ENCODE assay signal across 10 cellular contexts in genomic region chr6:21808045-21808470, GRCh38.
DNase-seq lines count a peak whose midpoint lies in the region; ATAC-seq and TF ChIP-seq lines count a peak whose summit lies in the region.
"Had no signal": no experiment of that assay in that cellular context is flagged by ENCODE, and none has a peak within 500 bp of the region (broad histone marks: within the 10 kb centered on the region; RNA-seq: fewer than 3 reads in every experiment).

No MANE protein-coding gene starts in this region.

- TF ChIP-seq CTCF in endodermal cell (conservative IDR thresholded peaks at IDR 0.05) (no peak), mesothelial cell of epicardium (IDR thresholded peaks at IDR 0.05; ENCODE audit: unreplicated experiment) (no peak)

- H3K4me1 Mint-ChIP-seq in endodermal cell: peaks cover 15% of the 10 kb centered on the region
- peaks cover 31% of the 10 kb centered on the region for H3K4me1 Mint-ChIP-seq in mesothelial cell of epicardium
- H3K4me1 Mint-ChIP-seq: activated naive CD8-positive, alpha-beta T cell treated with anti-CD3 and anti-CD28 coated beads, Interleukin-2, amount 10 ng/mL, durations not matched to agents 7 days and 5 days; CD4-positive, CD25-positive, alpha-beta regulatory T cell had no signal

- H3K36me3 Mint-ChIP-seq in endodermal cell (ENCODE audit: low read depth) (peaks cover 39% of the 10 kb centered on the region), mesothelial cell of epicardium (peaks cover 18% of the 10 kb centered on the region)
- H3K36me3 Mint-ChIP-seq: activated naive CD8-positive, alpha-beta T cell treated with anti-CD3 and anti-CD28 coated beads, Interleukin-2, amount 10 ng/mL, durations not matched to agents 7 days and 5 days; CD4-positive, CD25-positive, alpha-beta regulatory T cell had no signal

- no peak overlapping the region for H3K27ac ChIP-seq in endodermal cell (ENCODE audit: low read depth, low read length)

- H3K4me3 Mint-ChIP-seq in endodermal cell: no peak overlapping the region
- no peak overlapping the region for H3K4me3 Mint-ChIP-seq in mesothelial cell of epicardium
- H3K4me3 Mint-ChIP-seq: activated naive CD8-positive, alpha-beta T cell treated with anti-CD3 and anti-CD28 coated beads, Interleukin-2, amount 10 ng/mL, durations not matched to agents 7 days and 5 days; CD4-positive, CD25-positive, alpha-beta regulatory T cell had no signal

- H3K36me3 ChIP-seq in endodermal cell (ENCODE audit: control insufficient read depth, insufficient read depth, low read length): peaks cover 82% of the 10 kb centered on the region

- H3K27me3 Mint-ChIP-seq in endodermal cell (ENCODE audit: insufficient read depth) (no peaks in the 10 kb centered on the region), mesothelial cell of epicardium (ENCODE audit: low read depth) (no peaks in the 10 kb centered on the region)
- H3K27me3 Mint-ChIP-seq: activated naive CD8-positive, alpha-beta T cell treated with anti-CD3 and anti-CD28 coated beads, Interleukin-2, amount 10 ng/mL, durations not matched to agents 7 days and 5 days had no signal

- no peaks in the 10 kb centered on the region for H3K9me3 ChIP-seq in endodermal cell (ENCODE audit: control insufficient read depth, low read length)

- H3K9me3 Mint-ChIP-seq in endodermal cell (no peaks in the 10 kb centered on the region), mesothelial cell of epicardium (no peaks in the 10 kb centered on the region)
- H3K9me3 Mint-ChIP-seq: activated naive CD8-positive, alpha-beta T cell treated with anti-CD3 and anti-CD28 coated beads, Interleukin-2, amount 10 ng/mL, durations not matched to agents 7 days and 5 days had no signal

- H3K4me1 ChIP-seq in endodermal cell (ENCODE audit: control insufficient read depth, insufficient read depth, low read length): peaks cover 4% of the 10 kb centered on the region

- H3K9ac ChIP-seq in endodermal cell (ENCODE audit: extremely low read depth, low read length, poor library complexity, severe bottlenecking): no peak overlapping the region

- no peaks in the 10 kb centered on the region for H3K27me3 ChIP-seq in endodermal cell (ENCODE audit: control insufficient read depth, insufficient read depth, low read length, poor library complexity, severe bottlenecking)

- H3K4me3 ChIP-seq in endodermal cell (ENCODE audit: low read length): no peak overlapping the region

- H3K27ac Mint-ChIP-seq in endodermal cell (peak overlapping the region; percentile 63), mesothelial cell of epicardium (peak overlapping the region; percentile 76)
- H3K27ac Mint-ChIP-seq: activated naive CD8-positive, alpha-beta T cell treated with anti-CD3 and anti-CD28 coated beads, Interleukin-2, amount 10 ng/mL, durations not matched to agents 7 days and 5 days; CD4-positive, CD25-positive, alpha-beta regulatory T cell had no signal

- 60 to 78% methylated on average over 2 to 7 of the region's 7 CpGs for WGBS in endodermal cell (ENCODE audit: insufficient coverage in 1 of 2, insufficient read length in 1 of 2), 2 experiments

- in situ Hi-C loops in ACHN (cut with HindIII; ENCODE audit: low pct_ligation_motif_present, low pct_unique_long_range_greater_than_20kb, low sequenced_read_pairs): no loop called here

- no peak for ATAC-seq in GM18873 (IDR thresholded peaks at IDR 0.05; ENCODE audit: low FRiP score, unreplicated experiment)
- no peak for ATAC-seq in HG02759 (IDR thresholded peaks at IDR 0.05; ENCODE audit: unreplicated experiment)
- no peak for ATAC-seq in GM18867 (IDR thresholded peaks at IDR 0.05; ENCODE audit: unreplicated experiment)

- DNase-seq in ACHN (peak; percentile 58), LoVo (ENCODE audit: low spot score) (peak; percentile 23), endodermal cell (peak; percentile 71), mesothelial cell of epicardium (ENCODE audit: low spot score in 2 of 2, unreplicated experiment in 2 of 2) (no peak), retina (no peak)
- DNase-seq: activated naive CD8-positive, alpha-beta T cell treated with anti-CD3 and anti-CD28 coated beads, Interleukin-2, amount 10 ng/mL, durations not matched to agents 7 days and 5 days; CD4-positive, CD25-positive, alpha-beta regulatory T cell had no signal

Comparison
In these comparisons a context has a peak if more than half of its experiments do, and no peak if none do; other contexts are left out.
1. DNase-seq: peak in ACHN (single experiment), LoVo (single experiment) and endodermal cell (single experiment); none in mesothelial cell of epicardium (0 of 2) and retina (single experiment).